In the genomic region with DNA sequence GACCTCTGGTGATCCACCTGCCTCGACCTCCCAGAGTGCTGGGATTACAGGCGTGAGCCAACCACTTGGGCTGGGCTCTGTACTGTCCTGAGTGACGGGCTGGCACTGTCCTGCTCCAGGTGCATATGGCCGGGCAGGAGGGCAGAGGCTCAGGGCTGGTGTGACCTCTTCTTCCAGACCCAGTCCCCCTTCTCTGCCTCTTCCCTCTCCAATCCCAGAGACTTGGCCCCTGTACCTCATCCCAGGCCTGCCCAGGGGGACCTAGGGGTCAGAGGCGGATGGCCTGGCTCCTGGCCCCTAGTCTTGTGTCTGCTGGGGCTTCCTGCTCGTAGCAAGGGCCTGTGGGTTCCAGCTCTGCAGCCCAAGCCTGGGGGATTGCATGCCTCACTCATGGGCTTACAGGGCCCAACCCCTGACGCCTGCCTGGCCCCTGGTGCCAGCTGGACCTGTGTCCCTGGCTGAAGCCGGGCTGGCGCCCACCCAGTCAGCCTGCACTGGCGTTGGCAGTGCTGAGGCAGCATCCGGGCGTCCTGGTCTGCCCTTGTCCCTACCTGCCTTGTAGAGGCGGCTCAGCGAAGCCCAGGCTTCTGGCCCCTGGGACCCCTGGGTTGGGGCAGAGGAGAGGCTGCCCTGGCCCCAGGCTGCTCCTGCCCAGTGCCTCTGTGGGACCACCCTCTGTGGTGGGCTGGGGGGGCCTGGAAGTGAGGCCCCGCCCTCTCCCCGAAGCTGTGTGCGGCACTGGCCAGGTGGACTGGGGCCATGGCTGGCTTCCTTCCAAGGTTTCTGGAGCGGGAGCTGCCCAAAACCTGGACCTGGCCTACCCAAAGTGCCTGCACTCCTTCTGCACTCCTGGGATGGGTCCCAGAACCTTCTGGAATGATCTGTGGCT, we compare ENCODE assay signal across 16 cellular contexts. TPM values are rescaled to one million over a fixed set of nuclear protein-coding genes. Genes with fewer than 3 reads are reported as not detected.
DNase-seq lines count a peak whose midpoint lies in the region; ATAC-seq and TF ChIP-seq lines count a peak whose summit lies in the region.
"Had no signal": no experiment of that assay in that cellular context is flagged by ENCODE, and none has a peak within 500 bp of the region (broad histone marks: within the 10 kb centered on the region; RNA-seq: fewer than 3 reads in every experiment).

No MANE protein-coding gene starts in this region.

- H3K9me3 ChIP-seq in osteoblast (ENCODE audit: low read depth, low read length), result no peaks in the 10 kb centered on the region

- DNase-seq in stimulated activated CD4-positive, alpha-beta T cell treated with anti-CD3 and anti-CD28 coated beads, Interleukin-15, amount 100 ng/mL, for 24 hours, result peak; percentile 2
- DNase-seq in stimulated activated CD4-positive, alpha-beta T cell treated with anti-CD3 and anti-CD28 coated beads, Interleukin-4, amount 100 ng/mL, for 1 hour, result no peak
- DNase-seq in glutamatergic neuron (peak; percentile 11), osteoblast (ENCODE audit: insufficient read length, low spot score, missing footprints) (peak; percentile 81), HT-29 (ENCODE audit: low spot score) (no peak), COR-L47 (lab: John Stamatoyannopoulos, UW) (no peak), type B pancreatic cell (ENCODE audit: extremely low spot score, unreplicated experiment) (no peak)
- DNase-seq: activated B cell treated with CpG ODN at 0.5 μM for 24 hours; EL; NCI-H1930; SIG-M5; stimulated activated naive CD8-positive, alpha-beta T cell treated with anti-CD3 and anti-CD28 coated beads, Interleukin-15, Interleukin-2, amounts not matched to agents 100 U/mL and 50 U/mL, for 24 hours had no signal

- no peak overlapping the region for H3K4me3 ChIP-seq in osteoblast (ENCODE audit: insufficient read depth, low read length)

- no peak for TF ChIP-seq CTCF in glutamatergic neuron (IDR thresholded peaks at IDR 0.05; ENCODE audit: partially characterized antibody, unreplicated experiment)
- TF ChIP-seq CTCF in osteoblast (IDR thresholded peaks at IDR 0.05; ENCODE audit: extremely low read depth, low read depth, low read length), result no peak
- no peak for TF ChIP-seq CTCF in type B pancreatic cell (conservative IDR thresholded peaks at IDR 0.05)

- no peaks in the 10 kb centered on the region for H3K27me3 ChIP-seq in osteoblast (ENCODE audit: insufficient read depth, low read length)

- H3K4me2 ChIP-seq in osteoblast (ENCODE audit: insufficient read depth, low read length), result no peak overlapping the region

- H2AFZ ChIP-seq in osteoblast (ENCODE audit: low read length), result no peak overlapping the region

- H3K36me3 Mint-ChIP-seq in glutamatergic neuron (ENCODE audit: unreplicated experiment), result no peaks in the 10 kb centered on the region
- H3K36me3 Mint-ChIP-seq in type B pancreatic cell, result no peaks in the 10 kb centered on the region
- H3K36me3 Mint-ChIP-seq: CD8-positive, alpha-beta T cell had no signal

- no peak overlapping the region for H3K4me3 Mint-ChIP-seq in glutamatergic neuron (ENCODE audit: unreplicated experiment)
- H3K4me3 Mint-ChIP-seq in type B pancreatic cell, result no peak overlapping the region
- H3K4me3 Mint-ChIP-seq: activated B cell treated with CpG ODN at 0.5 μM for 24 hours; CD8-positive, alpha-beta T cell; T-helper 1 cell treated with Interleukin-12 subunit alpha and Interleukin-12 subunit beta and Interleukin-4 antibody, amounts not matched to agents 30 μg/mL and 1 μg/mL, for 36 hours had no signal

- H3K27ac Mint-ChIP-seq in glutamatergic neuron (ENCODE audit: unreplicated experiment), result no peak overlapping the region
- no peak overlapping the region for H3K27ac Mint-ChIP-seq in type B pancreatic cell
- H3K27ac Mint-ChIP-seq: activated B cell treated with CpG ODN at 0.5 μM for 24 hours; CD8-positive, alpha-beta T cell; progenitor cell of endocrine pancreas; T-helper 1 cell treated with Interleukin-12 subunit alpha and Interleukin-12 subunit beta and Interleukin-4 antibody, amounts not matched to agents 30 μg/mL and 1 μg/mL, for 36 hours had no signal

- no peaks in the 10 kb centered on the region for H3K79me2 ChIP-seq in osteoblast (ENCODE audit: insufficient read depth, low read length)

- H3K9me3 Mint-ChIP-seq in glutamatergic neuron (ENCODE audit: unreplicated experiment), result peaks cover 7% of the 10 kb centered on the region
- H3K9me3 Mint-ChIP-seq in type B pancreatic cell, result no peaks in the 10 kb centered on the region
- H3K9me3 Mint-ChIP-seq: activated B cell treated with CpG ODN at 0.5 μM for 24 hours; CD8-positive, alpha-beta T cell; T-helper 1 cell treated with Interleukin-12 subunit alpha and Interleukin-12 subunit beta and Interleukin-4 antibody, amounts not matched to agents 30 μg/mL and 1 μg/mL, for 36 hours had no signal

- peaks cover under 1% of the 10 kb centered on the region for H3K4me1 ChIP-seq in osteoblast (ENCODE audit: insufficient read depth, low read length)

- H3K27me3 Mint-ChIP-seq in glutamatergic neuron (ENCODE audit: unreplicated experiment), result peaks cover 14% of the 10 kb centered on the region
- H3K27me3 Mint-ChIP-seq in type B pancreatic cell, result no peaks in the 10 kb centered on the region
- H3K27me3 Mint-ChIP-seq: activated B cell treated with CpG ODN at 0.5 μM for 24 hours, progenitor cell of endocrine pancreas had no signal

- H3K4me1 Mint-ChIP-seq in glutamatergic neuron (ENCODE audit: low read depth, unreplicated experiment) (peaks cover 3% of the 10 kb centered on the region), type B pancreatic cell (ENCODE audit: unreplicated experiment) (no peaks in the 10 kb centered on the region)

- H3K27ac ChIP-seq in osteoblast (ENCODE audit: low read depth, low read length), result no peak overlapping the region

- no peak for ATAC-seq in HG02610 (IDR thresholded peaks at IDR 0.05; ENCODE audit: unreplicated experiment)
- ATAC-seq: CD8-positive, alpha-beta T cell; stimulated activated naive CD8-positive, alpha-beta T cell treated with anti-CD3 and anti-CD28 coated beads, Interleukin-15, Interleukin-2, amounts not matched to agents 100 U/mL and 50 U/mL, for 24 hours had no signal

- H3K36me3 ChIP-seq in osteoblast (ENCODE audit: insufficient read depth, low read length), result no peaks in the 10 kb centered on the region

- H4K20me1 ChIP-seq in osteoblast (ENCODE audit: insufficient read depth, low read length), result peaks cover 2% of the 10 kb centered on the region

RNA-seq across cellular contexts. Expression of a gene that starts 4.3 kb away (rescaled TPM):
- total RNA-seq in glutamatergic neuron (ENCODE audit: unreplicated experiment) (13.8 TPM), osteoblast (3.2 and 5.1 TPM in 2 replicates), type B pancreatic cell (ENCODE audit: low replicate concordance) (11.9 and 22.1 TPM in 2 replicates)
- total RNA-seq in HT-29 (2014; rRNA removed; shearing (Covaris generic)), result 112 and 140 TPM in 2 replicates

RNA-seq across cellular contexts. Expression of a gene that starts 8.7 kb away (rescaled TPM):
- total RNA-seq in glutamatergic neuron (ENCODE audit: unreplicated experiment) (49.3 TPM), osteoblast (5.0 and 8.7 TPM in 2 replicates), type B pancreatic cell (ENCODE audit: low replicate concordance) (5.1 and 15.4 TPM in 2 replicates)
- 667 and 791 TPM in 2 replicates for total RNA-seq in HT-29 (2014; rRNA removed; shearing (Covaris generic))

RNA-seq across cellular contexts. Expression of a gene that starts 20.7 kb away (rescaled TPM):
- 78.5 TPM for total RNA-seq in glutamatergic neuron (ENCODE audit: unreplicated experiment)
- 31.5 and 43.8 TPM in 2 replicates for total RNA-seq in osteoblast
- 267 and 274 TPM in 2 replicates for total RNA-seq in HT-29 (2014; rRNA removed; shearing (Covaris generic))
- total RNA-seq in type B pancreatic cell (ENCODE audit: low replicate concordance), result 11.2 and 20.3 TPM in 2 replicates

RNA-seq across cellular contexts. Expression of a gene that starts 31.0 kb away (rescaled TPM):
- total RNA-seq in glutamatergic neuron (ENCODE audit: unreplicated experiment) (2.7 TPM), osteoblast (1.8 and 2.7 TPM in 2 replicates), type B pancreatic cell (ENCODE audit: low replicate concordance) (1.4 and 5.5 TPM in 2 replicates)
- 0.31 and 0.65 TPM in 2 replicates for total RNA-seq in HT-29 (2014; rRNA removed; shearing (Covaris generic))

Comparison
In these comparisons a context has a peak if more than half of its experiments do, and no peak if none do; other contexts are left out.
1. DNase-seq: peak in stimulated activated CD4-positive, alpha-beta T cell treated with anti-CD3 and anti-CD28 coated beads, Interleukin-15, amount 100 ng/mL, for 24 hours (single experiment), glutamatergic neuron (single experiment) and osteoblast (single experiment); none in stimulated activated CD4-positive, alpha-beta T cell treated with anti-CD3 and anti-CD28 coated beads, Interleukin-4, amount 100 ng/mL, for 1 hour (single experiment), HT-29 (single experiment), COR-L47 (single experiment) and type B pancreatic cell (single experiment).
2. RNA of a gene that starts 8.7 kb away (total RNA-seq): 667 to 791 TPM in HT-29; 49.3 TPM in glutamatergic neuron (single experiment), 5.1 to 15.4 TPM in type B pancreatic cell and 5.0 to 8.7 TPM in osteoblast; every median in the first group is over 10 times any median in the second.